In genomic region chr20:59032023-59032712, GRCh38 we compare ENCODE assay signal across 8 cellular contexts. TPM values are rescaled to one million over a fixed set of nuclear protein-coding genes. Genes with fewer than 3 reads are reported as not detected.
A peak's percentile ranks its signal among the peaks of the same experiment; 100 is the strongest.
DNase-seq lines count a peak whose midpoint lies in the region; ATAC-seq and TF ChIP-seq lines count a peak whose summit lies in the region.

ATP5F1E (minus strand) TSS chr20:59032335; CDS start chr20:59032251, 84 bp downstream.

- H3K27me3 ChIP-seq in kidney epithelial cell (ENCODE audit: control insufficient read depth, insufficient read depth, low read length): no peaks in the 10 kb centered on the region

- TF ChIP-seq POLR2A in GM19099 (IDR thresholded peaks at IDR 0.05; ENCODE audit: extremely low read depth, insufficient read length, low read depth): peak; percentile 94

- no peak for TF ChIP-seq CTCF in AG10803 (conservative IDR thresholded peaks at IDR 0.05; ENCODE audit: low read length)
- TF ChIP-seq CTCF in kidney epithelial cell (IDR thresholded peaks at IDR 0.05; ENCODE audit: insufficient read depth, low read length, poor library complexity, severe bottlenecking): no peak

- DNase-seq in AG10803 (ENCODE audit: low read depth): peak; percentile 95
- peak; percentile 88 for DNase-seq in NCI-H510A (lab: John Stamatoyannopoulos, UW)
- peak; percentile 94 for DNase-seq in activated CD4-positive, alpha-beta T cell treated with anti-CD3 and anti-CD28 coated beads for 1 hour
- DNase-seq in cerebellar nuclear complex (lab: John Stamatoyannopoulos, UW): peak; percentile 74 to 76
- DNase-seq in kidney epithelial cell (ENCODE audit: low read depth): peak; percentile 69
- DNase-seq in stimulated activated CD4-positive, alpha-beta T cell treated with anti-CD3 and anti-CD28 coated beads, Interleukin-15, amount 100 ng/mL, for 24 hours: peak; percentile 98

- no peaks in the 10 kb centered on the region for H3K36me3 ChIP-seq in kidney epithelial cell (ENCODE audit: control insufficient read depth, insufficient read depth, low read length)

- peak; percentile 96 for ATAC-seq in HG03432 (IDR thresholded peaks at IDR 0.05; ENCODE audit: unreplicated experiment)

- H3K4me3 ChIP-seq in AG10803 (ENCODE audit: low read length) (peak within 1 kb of the TSS; percentile 76), kidney epithelial cell (ENCODE audit: low read depth, low read length) (peak within 1 kb of the TSS; percentile 97)

RNA-seq across cellular contexts. Expression of gene ATP5F1E, which starts in this region (rescaled TPM):
- total RNA-seq in kidney epithelial cell: 26.9 and 33.8 TPM in 2 replicates

Comparison
In these comparisons a context has a peak if more than half of its experiments do, and no peak if none do; other contexts are left out.
1. Peak in every context shown above with its lines: DNase-seq, ATAC-seq and H3K4me3 ChIP-seq.